Comparison of ENCODE assay signal across 10 cellular contexts in genomic region chr1:205480349-205481278, GRCh38. TPM values are rescaled to one million over a fixed set of nuclear protein-coding genes. Genes with fewer than 3 reads are reported as not detected.
DNase-seq lines count a peak whose midpoint lies in the region; ATAC-seq and TF ChIP-seq lines count a peak whose summit lies in the region.
"Had no signal": no experiment of that assay in that cellular context is flagged by ENCODE, and none has a peak within 500 bp of the region (broad histone marks: within the 10 kb centered on the region; RNA-seq: fewer than 3 reads in every experiment).

No MANE protein-coding gene starts in this region.

- H3K27me3 Mint-ChIP-seq in CD4-positive, CD25-positive, alpha-beta regulatory T cell, result peaks cover 33% of the 10 kb centered on the region
- peaks cover 26% of the 10 kb centered on the region for H3K27me3 Mint-ChIP-seq in GM23338 (ENCODE audit: insufficient read depth, low read depth, poor library complexity)
- H3K27me3 Mint-ChIP-seq in naive B cell, result peaks cover 39 to 71% (median 43%) of the 10 kb centered on the region in 3 donors

- H3K4me1 ChIP-seq in CD4-positive, CD25-positive, alpha-beta regulatory T cell (ENCODE audit: control insufficient read depth, insufficient read depth, low read length, poor library complexity, severe bottlenecking), result peaks cover 15% of the 10 kb centered on the region
- peaks cover 11% of the 10 kb centered on the region; the same call in 1 of the 2 replicates for H3K4me1 ChIP-seq in GM23338 (ENCODE audit: insufficient read depth)

- no peak overlapping the region for H3K4me2 ChIP-seq in GM23338

- no peak overlapping the region for H3K4me3 ChIP-seq in CD4-positive, CD25-positive, alpha-beta regulatory T cell (ENCODE audit: low read depth, low read length)
- no peak overlapping the region for H3K4me3 ChIP-seq in GM23338

- peaks cover 4 to 25% (median 15%) of the 10 kb centered on the region in 4 donors for H3K4me1 Mint-ChIP-seq in CD4-positive, CD25-positive, alpha-beta regulatory T cell
- peaks cover 55% of the 10 kb centered on the region for H3K4me1 Mint-ChIP-seq in GM23338
- peaks cover 34 to 51% (median 46%) of the 10 kb centered on the region in 3 donors for H3K4me1 Mint-ChIP-seq in naive B cell

- no peaks in the 10 kb centered on the region for H3K36me3 ChIP-seq in CD4-positive, CD25-positive, alpha-beta regulatory T cell (ENCODE audit: control insufficient read depth, insufficient read depth, low read length)
- no peaks in the 10 kb centered on the region for H3K36me3 ChIP-seq in GM23338 (ENCODE audit: insufficient read depth)

- H3K9me3 Mint-ChIP-seq in CD4-positive, CD25-positive, alpha-beta regulatory T cell, result peaks cover 2 to 6% (median 5%) of the 10 kb centered on the region in 7 donors
- H3K9me3 Mint-ChIP-seq in GM23338 (peaks cover 6% of the 10 kb centered on the region), naive B cell (peaks cover 3 to 7% (median 4%) of the 10 kb centered on the region in 7 donors)

- no peaks in the 10 kb centered on the region for H3K9me2 ChIP-seq in GM23338 (ENCODE audit: insufficient read depth)

- H3K79me2 ChIP-seq in GM23338 (replicated peaks; ENCODE audit: insufficient read depth), result no peaks in the 10 kb centered on the region

- no peaks in the 10 kb centered on the region for H3K27me3 ChIP-seq in CD4-positive, CD25-positive, alpha-beta regulatory T cell (ENCODE audit: control insufficient read depth, insufficient read depth, low read length)
- no peaks in the 10 kb centered on the region; the same call in 1 of the 2 replicates for H3K27me3 ChIP-seq in GM23338 (ENCODE audit: insufficient read depth)

- TF ChIP-seq CTCF in GM23338 (conservative IDR thresholded peaks at IDR 0.05; ENCODE audit: low read depth in 2 of 2), result no peak

- peak overlapping the region in 2 of 4 donors; percentile 36 to 60 for H3K4me3 Mint-ChIP-seq in CD4-positive, CD25-positive, alpha-beta regulatory T cell
- H3K4me3 Mint-ChIP-seq in GM23338 (peak overlapping the region; percentile 27; the same call in 1 of the 3 replicates), naive B cell (peak overlapping the region; percentile 2 to 87 (median 68))

- no peaks in the 10 kb centered on the region for H4K20me1 ChIP-seq in GM23338 (replicated peaks; ENCODE audit: insufficient read depth)

- peaks cover 0 to 1% of the 10 kb centered on the region in 2 experiments for H3K9me3 ChIP-seq in CD4-positive, CD25-positive, alpha-beta regulatory T cell (ENCODE audit: control insufficient read depth in 2 of 2, low read length in 2 of 2)

- 0 out of 2 replicates have a peak, but pooled peaks cover 2% of the 10 kb centered on the region for H3F3A ChIP-seq in GM23338 (replicated peaks; ENCODE audit: low read depth)

- H2AFZ ChIP-seq in GM23338, result peak overlapping the region; percentile 81

- no peak overlapping the region for H3K27ac ChIP-seq in CD4-positive, CD25-positive, alpha-beta regulatory T cell (ENCODE audit: insufficient read depth, low read length, poor library complexity, severe bottlenecking)
- H3K27ac ChIP-seq in GM23338 (ENCODE audit: low read depth), result no peak overlapping the region

- peak overlapping the region in 1 of 3 donors; percentile 55 for H3K27ac Mint-ChIP-seq in CD4-positive, CD25-positive, alpha-beta regulatory T cell
- H3K27ac Mint-ChIP-seq in GM23338, result no peak overlapping the region
- peak overlapping the region; percentile 57 to 91 (median 87) for H3K27ac Mint-ChIP-seq in naive B cell

- peak in 2 of 3 donors; percentile 25 to 43 for DNase-seq in CD4-positive, CD25-positive, alpha-beta regulatory T cell
- DNase-seq in GM23338 (ENCODE audit: low spot score) (no peak), naive B cell (peak; percentile 66), putamen (ENCODE audit: low spot score) (no peak), 8988T (no peak), iPS-NIHi11 (ENCODE audit: low spot score) (no peak)
- DNase-seq in activated CD8-positive, alpha-beta memory T cell treated with anti-CD3 and anti-CD28 coated beads for 48 hours (ENCODE audit: low read depth in 2 of 3, low spot score in 2 of 3), result peak in 2 of 3 experiments; percentile 29 to 52
- DNase-seq: cerebellar nuclear complex had no signal

- H3K36me3 Mint-ChIP-seq in CD4-positive, CD25-positive, alpha-beta regulatory T cell, result no peaks in the 10 kb centered on the region
- H3K36me3 Mint-ChIP-seq in GM23338 (ENCODE audit: low read depth) (no peaks in the 10 kb centered on the region; the same call in 1 of the 3 replicates), naive B cell (peaks cover 3 to 7% of the 10 kb centered on the region in 2 donors)

- ATAC-seq in CD4-positive, CD25-positive, alpha-beta regulatory T cell (ENCODE audit: low read depth in 2 of 2), result peak; percentile 42 to 59
- ATAC-seq in GM23338, result no peak
- ATAC-seq in naive B cell (ENCODE audit: low read depth in 2 of 2), result peak; percentile 84 to 88
- no peak for ATAC-seq in GM21717 (IDR thresholded peaks at IDR 0.05; ENCODE audit: unreplicated experiment)

TF ChIP-seq in GM23338, 12 proteins besides CTCF, POLR2A, EP300 and RAD21 (continues in another document):
- TF ChIP-seq ZNF331 (CRISPR knock-in tag; IDR thresholded peaks at IDR 0.05; ENCODE audit: low read depth) (no peak), ZNF462 (CRISPR knock-in tag; IDR thresholded peaks at IDR 0.05) (no peak)

RNA-seq across cellular contexts. Expression of gene CDK18, which starts 23.9 kb away (rescaled TPM):
- 0.49 TPM for total RNA-seq in CD4-positive, CD25-positive, alpha-beta regulatory T cell
- polyA plus RNA-seq in CD4-positive, CD25-positive, alpha-beta regulatory T cell, result not detected
- total RNA-seq in GM23338 (2014; rRNA removed; shearing (Covaris generic)), result 34.3 and 46.5 TPM in 2 replicates
- polyA plus RNA-seq in GM23338 (2016; fragmentation: Nextera tagmentation; extraction: Ambion mirVana) (17.3 and 21.1 TPM in 2 replicates), naive B cell (ENCODE audit: low read depth in 6 of 6) (1 to 10 TPM in 1 of 6 donors, under 1 TPM in 3, not detected in 2; 0.40 to 1.4 (median 0.50) TPM)

RNA-seq across cellular contexts. Expression of gene BLACAT1, which starts 24.8 kb away (rescaled TPM):
- 0.15 TPM for total RNA-seq in CD4-positive, CD25-positive, alpha-beta regulatory T cell
- polyA plus RNA-seq in CD4-positive, CD25-positive, alpha-beta regulatory T cell, result not detected
- 5.6 and 6.2 TPM in 2 replicates for total RNA-seq in GM23338 (2014; rRNA removed; shearing (Covaris generic))
- 1.5 and 1.6 TPM in 2 replicates for polyA plus RNA-seq in GM23338 (2016; fragmentation: Nextera tagmentation; extraction: Ambion mirVana)
- not detected for polyA plus RNA-seq in naive B cell (ENCODE audit: low read depth in 6 of 6)
- total RNA-seq: RPMI7951 had no signal

RNA-seq across cellular contexts. Expression of gene LEMD1, which starts 58.8 kb away (rescaled TPM):
- not detected for total RNA-seq in CD4-positive, CD25-positive, alpha-beta regulatory T cell
- polyA plus RNA-seq in CD4-positive, CD25-positive, alpha-beta regulatory T cell, result not detected
- 10.7 and 14.7 TPM in 2 replicates for total RNA-seq in GM23338 (2014; rRNA removed; shearing (Covaris generic))
- 3.7 and 4.7 TPM in 2 replicates for polyA plus RNA-seq in GM23338 (2016; fragmentation: Nextera tagmentation; extraction: Ambion mirVana)
- polyA plus RNA-seq in naive B cell (ENCODE audit: low read depth in 6 of 6), result not detected
- total RNA-seq: RPMI7951 had no signal

Comparison
In these comparisons a context has a peak if more than half of its experiments do, and no peak if none do; other contexts are left out.
1. ATAC-seq: peak in CD4-positive, CD25-positive, alpha-beta regulatory T cell (2 of 2) and naive B cell (2 of 2); none in GM23338 (single experiment) and GM21717 (single experiment).
2. DNase-seq: peak in CD4-positive, CD25-positive, alpha-beta regulatory T cell (2 of 3), activated CD8-positive, alpha-beta memory T cell treated with anti-CD3 and anti-CD28 coated beads for 48 hours (2 of 3) and naive B cell (single experiment); none in GM23338 (single experiment), putamen (single experiment), 8988T (single experiment) and iPS-NIHi11 (single experiment).